Comparison of ENCODE assay signal across 1 cellular context in the genomic region with DNA sequence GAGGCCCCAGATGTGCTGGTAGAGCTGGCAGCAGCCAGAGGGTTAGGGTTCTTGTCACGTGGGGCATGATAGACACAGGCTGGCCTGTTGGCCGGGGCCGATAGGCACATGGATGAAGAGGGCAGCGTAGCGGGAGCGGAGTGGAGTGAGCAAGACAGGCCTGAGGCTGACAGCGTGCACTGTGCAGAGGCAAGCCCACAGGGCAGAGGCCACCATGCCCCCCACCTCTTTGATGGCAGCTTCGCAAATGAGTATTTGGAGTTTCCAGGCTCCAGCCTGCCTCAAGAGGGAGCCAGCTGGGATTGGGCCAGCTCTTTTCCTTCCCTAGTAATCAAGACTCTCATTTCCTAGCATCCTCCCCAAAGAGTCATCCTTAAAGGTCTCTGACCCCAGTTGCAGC.
TF ChIP-seq lines count a peak whose summit lies in the region.

No MANE protein-coding gene starts in this region.

TF ChIP-seq in HepG2, 621 proteins besides CTCF, POLR2A, EP300 and RAD21:
- no peak for TF ChIP-seq HNRNPK (IDR thresholded peaks at IDR 0.05; ENCODE audit: low read depth, low read length, poor library complexity, severe bottlenecking)
- TF ChIP-seq, protein P1, sequence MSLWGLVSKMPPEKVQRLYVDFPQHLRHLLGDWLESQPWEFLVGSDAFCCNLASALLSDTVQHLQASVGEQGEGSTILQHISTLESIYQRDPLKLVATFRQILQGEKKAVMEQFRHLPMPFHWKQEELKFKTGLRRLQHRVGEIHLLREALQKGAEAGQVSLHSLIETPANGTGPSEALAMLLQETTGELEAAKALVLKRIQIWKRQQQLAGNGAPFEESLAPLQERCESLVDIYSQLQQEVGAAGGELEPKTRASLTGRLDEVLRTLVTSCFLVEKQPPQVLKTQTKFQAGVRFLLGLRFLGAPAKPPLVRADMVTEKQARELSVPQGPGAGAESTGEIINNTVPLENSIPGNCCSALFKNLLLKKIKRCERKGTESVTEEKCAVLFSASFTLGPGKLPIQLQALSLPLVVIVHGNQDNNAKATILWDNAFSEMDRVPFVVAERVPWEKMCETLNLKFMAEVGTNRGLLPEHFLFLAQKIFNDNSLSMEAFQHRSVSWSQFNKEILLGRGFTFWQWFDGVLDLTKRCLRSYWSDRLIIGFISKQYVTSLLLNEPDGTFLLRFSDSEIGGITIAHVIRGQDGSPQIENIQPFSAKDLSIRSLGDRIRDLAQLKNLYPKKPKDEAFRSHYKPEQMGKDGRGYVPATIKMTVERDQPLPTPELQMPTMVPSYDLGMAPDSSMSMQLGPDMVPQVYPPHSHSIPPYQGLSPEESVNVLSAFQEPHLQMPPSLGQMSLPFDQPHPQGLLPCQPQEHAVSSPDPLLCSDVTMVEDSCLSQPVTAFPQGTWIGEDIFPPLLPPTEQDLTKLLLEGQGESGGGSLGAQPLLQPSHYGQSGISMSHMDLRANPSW (CRISPR knock-in tag; IDR thresholded peaks at IDR 0.05; ENCODE audit: borderline replicate concordance) = no peak
- peak; percentile 62; the same call in 1 of the 2 replicates for TF ChIP-seq ZNF543 (CRISPR knock-in tag; IDR thresholded peaks at IDR 0.05)
- peak; percentile 28; the same call in 1 of the 2 replicates for TF ChIP-seq NFKB2 (CRISPR knock-in tag; IDR thresholded peaks at IDR 0.05; ENCODE audit: borderline replicate concordance)
- no peak for TF ChIP-seq KLF15 (CRISPR knock-in tag; IDR thresholded peaks at IDR 0.05; ENCODE audit: borderline replicate concordance)
- TF ChIP-seq, protein P2, sequence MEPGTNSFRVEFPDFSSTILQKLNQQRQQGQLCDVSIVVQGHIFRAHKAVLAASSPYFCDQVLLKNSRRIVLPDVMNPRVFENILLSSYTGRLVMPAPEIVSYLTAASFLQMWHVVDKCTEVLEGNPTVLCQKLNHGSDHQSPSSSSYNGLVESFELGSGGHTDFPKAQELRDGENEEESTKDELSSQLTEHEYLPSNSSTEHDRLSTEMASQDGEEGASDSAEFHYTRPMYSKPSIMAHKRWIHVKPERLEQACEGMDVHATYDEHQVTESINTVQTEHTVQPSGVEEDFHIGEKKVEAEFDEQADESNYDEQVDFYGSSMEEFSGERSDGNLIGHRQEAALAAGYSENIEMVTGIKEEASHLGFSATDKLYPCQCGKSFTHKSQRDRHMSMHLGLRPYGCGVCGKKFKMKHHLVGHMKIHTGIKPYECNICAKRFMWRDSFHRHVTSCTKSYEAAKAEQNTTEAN (CRISPR knock-in tag; conservative IDR thresholded peaks at IDR 0.05) = no peak
